1 cellular context compared by ENCODE assay signal in genomic region chr1:39852214-39852791, GRCh38.
TF ChIP-seq lines count a peak whose summit lies in the region.

No MANE protein-coding gene starts in this region.

TF ChIP-seq in IMR-90, 13 proteins besides CTCF, POLR2A, EP300 and RAD21:
- TF ChIP-seq USF2 (IDR thresholded peaks at IDR 0.05; ENCODE audit: low read depth, low read length) = no peak
- TF ChIP-seq FOS (IDR thresholded peaks at IDR 0.05; ENCODE audit: low read depth, low read length) = no peak
- no peak for TF ChIP-seq NFE2L2 (IDR thresholded peaks at IDR 0.05; ENCODE audit: low read depth, low read length)
- TF ChIP-seq CEBPB (IDR thresholded peaks at IDR 0.05; ENCODE audit: low read depth, low read length) = peak; percentile 84
- no peak for TF ChIP-seq BHLHE40 (IDR thresholded peaks at IDR 0.05; ENCODE audit: low read depth, low read length)
TF ChIP-seq in IMR-90: peak in this region for 1.
